In the genomic region with DNA sequence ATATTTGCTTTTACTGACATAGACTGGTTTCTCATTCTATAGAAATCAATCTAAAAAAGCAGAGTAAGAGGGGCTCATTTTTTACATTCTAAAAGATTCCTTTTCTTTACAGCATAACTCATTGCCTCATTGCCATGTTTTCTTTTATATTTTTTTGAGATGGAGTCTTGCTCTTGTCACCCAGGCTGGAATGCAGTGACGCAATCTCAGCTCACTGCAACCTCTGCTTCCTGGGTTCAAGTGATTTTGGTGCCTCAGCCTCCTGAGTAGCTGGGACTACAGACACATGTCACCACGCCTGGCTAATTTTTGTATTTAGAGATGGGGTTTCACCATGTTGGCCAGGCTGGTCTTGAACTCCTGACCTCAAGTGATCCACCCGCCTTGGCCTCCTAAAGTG, we compare ENCODE assay signal across 6 cellular contexts.
DNase-seq lines count a peak whose midpoint lies in the region; ATAC-seq, FAIRE-seq and TF ChIP-seq lines count a peak whose summit lies in the region.
"Not testable (repeated sequence)": the region's sequence is repeated elsewhere in the genome, so short reads cannot be mapped to it uniquely, and the experiment has no call there.

No MANE protein-coding gene starts in this region.

- not testable (repeated sequence) for H2AK5ac ChIP-seq in IMR-90 (ENCODE audit: low read depth, low read length)

- peak overlapping the region; percentile 55 for H3K27ac Mint-ChIP-seq in activated T-cell treated with anti-CD3 and anti-CD28 coated beads, Interleukin-2, amount 50 U/mL, for 72 hours
- not testable (repeated sequence) for H3K27ac Mint-ChIP-seq in osteocyte (ENCODE audit: unreplicated experiment)

- not testable (repeated sequence) for H3K79me2 ChIP-seq in HepG2 (ENCODE audit: insufficient read depth, low read length)

- peak overlapping the region; percentile 30 for H2BK5ac ChIP-seq in IMR-90 (ENCODE audit: low read depth, low read length, poor library complexity, severe bottlenecking)

- H4K5ac ChIP-seq in IMR-90 (ENCODE audit: low read depth, low read length) = not testable (repeated sequence)

- H3K4me2 ChIP-seq in IMR-90 (ENCODE audit: low read depth, low read length); HepG2 (ENCODE audit: low read depth, low read length): not testable (repeated sequence)

- H2AK9ac ChIP-seq in IMR-90 (replicated peaks; ENCODE audit: low read depth, low read length, poor library complexity) = not testable (repeated sequence)

- DNase-seq in EH (ENCODE audit: low read depth) (peak; percentile 56), brain microvascular endothelial cell (peak; percentile 57), osteocyte (ENCODE audit: extremely low spot score, unreplicated experiment) (peak; percentile 21)
- not testable (repeated sequence) for DNase-seq in IMR-90; activated T-cell treated with anti-CD3 and anti-CD28 coated beads, Interleukin-2, amount 50 U/mL, for 72 hours; HepG2 (ENCODE audit: low spot score)

- WGBS in IMR-90 (ENCODE audit: extremely low coverage in 2 of 2, insufficient read length in 1 of 2), 2 experiments = 90% methylated on average over 2 of the region's 3 CpGs; no CpG with 5 or more reads in 1 of the 2 experiments
- 88% methylated on average over 3 of the region's 3 CpGs for WGBS in HepG2 (ENCODE audit: low lambda C conversion rate)

- H3K27me3 Mint-ChIP-seq in activated T-cell treated with anti-CD3 and anti-CD28 coated beads, Interleukin-2, amount 50 U/mL, for 72 hours (ENCODE audit: low read depth); osteocyte (ENCODE audit: unreplicated experiment): not testable (repeated sequence)

- H2BK20ac ChIP-seq in IMR-90 (ENCODE audit: low read depth, low read length) = not testable (repeated sequence)

- H2BK120ac ChIP-seq in IMR-90 (ENCODE audit: low read depth, low read length) = not testable (repeated sequence)

- in situ Hi-C loops in IMR-90 (cut with MboI; ENCODE audit: low sequenced_read_pairs); brain microvascular endothelial cell (cut with HindIII; ENCODE audit: low pct_ligation_motif_present, low sequenced_read_pairs); HepG2 (cut with HindIII; ENCODE audit: extremely low pct_ligation_motif_present, low pct_unique_long_range_greater_than_20kb): not testable (repeated sequence)

- not testable (repeated sequence) for H4K91ac ChIP-seq in IMR-90 (ENCODE audit: insufficient read depth, low read depth, low read length)

- TF ChIP-seq CTCF in IMR-90 (conservative IDR thresholded peaks at IDR 0.05; ENCODE audit: low read depth, low read length); brain microvascular endothelial cell (IDR thresholded peaks at IDR 0.05; ENCODE audit: low read depth, low read length, missing control alignments); HepG2 (CRISPR knock-in tag; IDR thresholded peaks at IDR 0.05); osteocyte (IDR thresholded peaks at IDR 0.05): not testable (repeated sequence)

- not testable (repeated sequence) for H3K27me3 ChIP-seq in IMR-90 (ENCODE audit: control insufficient read depth, insufficient read depth, low read length); brain microvascular endothelial cell (replicated peaks); HepG2 (ENCODE audit: control insufficient read depth in 1 of 2, insufficient read depth in 2 of 2, low read length in 2 of 2)

- H4K20me1 ChIP-seq in IMR-90 (ENCODE audit: insufficient read depth, low read length); HepG2 (ENCODE audit: insufficient read depth, low read length): not testable (repeated sequence)

- FAIRE-seq in HepG2 (lab: Jason Lieb, UNC) = not testable (repeated sequence)

- H3K9ac ChIP-seq in IMR-90 (ENCODE audit: low read depth, low read length); HepG2 (ENCODE audit: insufficient read depth, low read depth, low read length): not testable (repeated sequence)

- not testable (repeated sequence) for H3K4me3 Mint-ChIP-seq in activated T-cell treated with anti-CD3 and anti-CD28 coated beads, Interleukin-2, amount 50 U/mL, for 72 hours; osteocyte (ENCODE audit: unreplicated experiment)

- H3K56ac ChIP-seq in IMR-90 (ENCODE audit: extremely low read depth, insufficient read depth, low read length) = not testable (repeated sequence)

- not testable (repeated sequence) for H3K23ac ChIP-seq in IMR-90 (ENCODE audit: low read depth, low read length)

- H3K36me3 Mint-ChIP-seq in activated T-cell treated with anti-CD3 and anti-CD28 coated beads, Interleukin-2, amount 50 U/mL, for 72 hours (ENCODE audit: insufficient read depth in 2 of 2) = peaks cover 14 to 17% of the 10 kb centered on the region in 2 donors
- H3K36me3 Mint-ChIP-seq in osteocyte (ENCODE audit: unreplicated experiment) = peaks cover 24% of the 10 kb centered on the region

- not testable (repeated sequence) for H2BK15ac ChIP-seq in IMR-90 (ENCODE audit: low read depth, low read length)

- H3K14ac ChIP-seq in IMR-90 (replicated peaks; ENCODE audit: low read depth, low read length) = not testable (repeated sequence)

- not testable (repeated sequence) for H3K4me3 ChIP-seq in IMR-90 (ENCODE audit: insufficient read depth, low read depth, low read length); brain microvascular endothelial cell (ENCODE audit: low read depth, low read length); HepG2 (replicated peaks in 1 of 3; ENCODE audit: insufficient read depth in 1 of 3, low read depth in 2 of 3, low read length in 3 of 3)

- dilution Hi-C loops in IMR-90 (cut with HindIII; ENCODE audit: low sequenced_read_pairs, unreplicated experiment) = not testable (repeated sequence)

- H3K4me1 ChIP-seq in IMR-90 (ENCODE audit: control insufficient read depth, insufficient read depth, low read length); HepG2 (ENCODE audit: insufficient read depth, low read length): not testable (repeated sequence)

- CTCF ChIA-PET in IMR-90 (lab: Yijun Ruan, JAX); HepG2 (lab: Yijun Ruan, JAX; ENCODE audit: low intra/inter-chr PET ratio, low total read pairs): not testable (repeated sequence)

- not testable (repeated sequence) for H3K27ac ChIP-seq in IMR-90 (ENCODE audit: insufficient read depth, low read length); HepG2 (ENCODE audit: extremely low read length, insufficient read depth, low read length)
- H3K27ac ChIP-seq in brain microvascular endothelial cell = peak overlapping the region; percentile 52

- ATAC-seq in IMR-90 (ENCODE audit: low read depth) = peak; percentile 35
- ATAC-seq in activated T-cell treated with anti-CD3 and anti-CD28 coated beads, Interleukin-2, amount 50 U/mL, for 72 hours (replicated peaks in 1 of 2); HepG2: not testable (repeated sequence)

- not testable (repeated sequence) for BruUV-seq in IMR-90 (replicated peaks; lab: Mats Ljungman, UMichigan); HepG2 (replicated peaks; lab: Mats Ljungman, UMichigan)

- H3K9me3 ChIP-seq in IMR-90 (ENCODE audit: control insufficient read depth, insufficient read depth, low read length); HepG2 (ENCODE audit: low read length): not testable (repeated sequence)

- H3K9me1 ChIP-seq in IMR-90 (ENCODE audit: insufficient read depth, low read length) = peaks cover 20% of the 10 kb centered on the region

- not testable (repeated sequence) for H2AFZ ChIP-seq in IMR-90 (replicated peaks; ENCODE audit: low read length, poor library complexity); HepG2 (ENCODE audit: low read length)

- not testable (repeated sequence) for H3K18ac ChIP-seq in IMR-90 (ENCODE audit: low read depth, low read length)

- H3K79me1 ChIP-seq in IMR-90 (ENCODE audit: low read depth in 1 of 2, low read length in 2 of 2) = not testable (repeated sequence)

- H3K36me3 ChIP-seq in IMR-90 (ENCODE audit: control insufficient read depth, insufficient read depth, low read length) (peaks cover 33% of the 10 kb centered on the region), brain microvascular endothelial cell (replicated peaks) (peaks cover 41% of the 10 kb centered on the region)
- H3K36me3 ChIP-seq in HepG2 (replicated peaks in 1 of 2; ENCODE audit: control insufficient read depth in 1 of 2, insufficient read depth in 2 of 2, low read length in 2 of 2) = not testable (repeated sequence)

- H3K4me1 Mint-ChIP-seq in activated T-cell treated with anti-CD3 and anti-CD28 coated beads, Interleukin-2, amount 50 U/mL, for 72 hours (ENCODE audit: low read depth); osteocyte (ENCODE audit: unreplicated experiment): not testable (repeated sequence)

- H4K8ac ChIP-seq in IMR-90 (ENCODE audit: low read depth in 2 of 2, low read length in 2 of 2) = not testable (repeated sequence)

- not testable (repeated sequence) for H3K4ac ChIP-seq in IMR-90 (ENCODE audit: low read depth, low read length)

- TF ChIP-seq RAD21 in IMR-90 (IDR thresholded peaks at IDR 0.05; ENCODE audit: low read length); HepG2 (CRISPR knock-in tag; IDR thresholded peaks at IDR 0.05): not testable (repeated sequence)

- TF ChIP-seq POLR2A in IMR-90 (IDR thresholded peaks at IDR 0.05; ENCODE audit: low read depth, low read length); HepG2 (IDR thresholded peaks at IDR 0.05; ENCODE audit: insufficient read depth in 1 of 2, low read depth in 2 of 2, low read length in 2 of 2): not testable (repeated sequence)

- POLR2A ChIA-PET in IMR-90 (lab: Charles Lee; ENCODE audit: unreplicated experiment); HepG2 (lab: Yijun Ruan, JAX): not testable (repeated sequence)

- H3K9me3 Mint-ChIP-seq in activated T-cell treated with anti-CD3 and anti-CD28 coated beads, Interleukin-2, amount 50 U/mL, for 72 hours; osteocyte (ENCODE audit: unreplicated experiment): not testable (repeated sequence)

- intact Hi-C loops in IMR-90 (cut with micrococcal nuclease); HepG2 (cut with micrococcal nuclease; ENCODE audit: unreplicated experiment): not testable (repeated sequence)

- not testable (repeated sequence) for TF ChIP-seq EP300 in HepG2 (IDR thresholded peaks at IDR 0.05; ENCODE audit: low read depth in 2 of 2, low read length in 2 of 2); HepG2 (CRISPR knock-in tag; IDR thresholded peaks at IDR 0.05; ENCODE audit: borderline replicate concordance)

TF ChIP-seq in IMR-90, 13 proteins besides CTCF, POLR2A, EP300 and RAD21:
- peak; percentile 82 for TF ChIP-seq CEBPB (IDR thresholded peaks at IDR 0.05; ENCODE audit: low read depth, low read length)

TF ChIP-seq in HepG2, 621 proteins besides CTCF, POLR2A, EP300 and RAD21:
- peak; percentile 20; the same call in 1 of the 2 replicates for TF ChIP-seq CEBPB (IDR thresholded peaks at IDR 0.05; ENCODE audit: borderline replicate concordance, low read depth, low read length)
